Comparison of ENCODE assay signal across 23 cellular contexts in the genomic region with DNA sequence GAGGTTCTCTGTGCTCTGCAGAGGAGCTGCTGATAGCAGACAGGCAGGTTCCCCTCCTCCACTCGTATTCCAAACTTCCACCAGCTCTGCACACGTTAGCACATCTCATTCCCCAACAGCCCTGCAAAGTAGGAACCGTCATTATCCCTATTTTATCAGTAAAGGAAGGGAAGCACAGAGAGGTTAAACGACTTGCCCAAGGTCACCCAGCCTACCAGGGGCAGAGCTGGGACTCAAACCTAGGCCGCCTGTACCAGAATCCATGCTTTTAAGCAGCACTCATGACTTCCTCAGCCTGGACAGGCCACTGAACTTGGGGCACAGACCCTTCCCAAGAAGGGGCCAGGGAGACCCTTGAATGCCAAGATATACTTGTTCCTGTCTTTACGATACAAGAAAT.
A peak's percentile ranks its signal among the peaks of the same experiment; 100 is the strongest.
DNase-seq lines count a peak whose midpoint lies in the region; ATAC-seq, FAIRE-seq and TF ChIP-seq lines count a peak whose summit lies in the region.
"Had no signal": no experiment of that assay in that cellular context is flagged by ENCODE, and none has a peak within 500 bp of the region (broad histone marks: within the 10 kb centered on the region; RNA-seq: fewer than 3 reads in every experiment).

No MANE protein-coding gene starts in this region.

- CTCF ChIA-PET in HepG2 (lab: Yijun Ruan, JAX; ENCODE audit: low intra/inter-chr PET ratio, low total read pairs), result no interaction called here

- TF ChIP-seq EP300 in HepG2 (IDR thresholded peaks at IDR 0.05; ENCODE audit: low read depth in 2 of 2, low read length in 2 of 2) (no peak), HepG2 (CRISPR knock-in tag; IDR thresholded peaks at IDR 0.05; ENCODE audit: borderline replicate concordance) (no peak)

- no peak for FAIRE-seq in HepG2 (lab: Jason Lieb, UNC)
- FAIRE-seq: A549, GM12891, GM18507, H54 had no signal

- H3K9ac ChIP-seq in HepG2 (ENCODE audit: insufficient read depth, low read depth, low read length), result no peak overlapping the region
- H3K9ac ChIP-seq: BLaER1 treated with 17β-estradiol and CSF1 and Interleukin-3, amounts not matched to agents 10 nM and 100 nM had no signal

- no peak for TF ChIP-seq RAD21 in HepG2 (CRISPR knock-in tag; IDR thresholded peaks at IDR 0.05)

- WGBS in HepG2 (ENCODE audit: low lambda C conversion rate), result 20% methylated on average over 6 of the region's 6 CpGs
- 72% methylated on average over 4 of the region's 6 CpGs for WGBS in right lobe of liver (ENCODE audit: insufficient coverage, low coverage, low lambda C conversion rate, missing lambda C conversion rate)

- no peaks in the 10 kb centered on the region for H3K79me2 ChIP-seq in HepG2 (ENCODE audit: insufficient read depth, low read length)

- no peak overlapping the region for H2AFZ ChIP-seq in HepG2 (ENCODE audit: low read length)

- intact Hi-C loops in HepG2 (cut with micrococcal nuclease; ENCODE audit: unreplicated experiment), result no loop called here
- intact Hi-C loops in right lobe of liver (cut with DNase I), result no loop called here
- intact Hi-C loops in upper lobe of right lung (cut with DNase I), result no loop called here

- H3K4me1 ChIP-seq in HepG2 (ENCODE audit: insufficient read depth, low read length), result peaks cover 11% of the 10 kb centered on the region
- peaks cover 0 to 13% (median 6%) of the 10 kb centered on the region in 4 donors for H3K4me1 ChIP-seq in right lobe of liver
- H3K4me1 ChIP-seq in neutrophil (ENCODE audit: control insufficient read depth in 1 of 2, insufficient read depth in 1 of 2, low read depth in 1 of 2, low read length in 1 of 2), result peaks cover 78 to 81% of the 10 kb centered on the region in 2 experiments
- H3K4me1 ChIP-seq in upper lobe of right lung, result peaks cover 12% of the 10 kb centered on the region
- H3K4me1 ChIP-seq: A549, BE2C had no signal

- H3K27ac ChIP-seq in HepG2 (ENCODE audit: extremely low read length, insufficient read depth, low read length) (no peak overlapping the region), right lobe of liver (no peak overlapping the region), neutrophil (peak overlapping the region; percentile 97), upper lobe of right lung (peak overlapping the region; percentile 24)
- H3K27ac ChIP-seq: A549 had no signal

- no TSS peak for BruUV-seq in HepG2 (replicated peaks; lab: Mats Ljungman, UMichigan)

- H3K4me3 ChIP-seq in HepG2 (replicated peaks in 1 of 3; ENCODE audit: insufficient read depth in 1 of 3, low read depth in 2 of 3, low read length in 3 of 3) (no peak overlapping the region), right lobe of liver (no peak overlapping the region), neutrophil (ENCODE audit: low read depth in 1 of 2, low read length in 1 of 2) (peak overlapping the region in 1 of 2 experiments; percentile 42), upper lobe of right lung (no peak overlapping the region)
- H3K4me3 ChIP-seq: A549; BLaER1 treated with 17β-estradiol and CSF1 and Interleukin-3, amounts not matched to agents 10 nM and 100 nM; HAP-1 had no signal

- H3K36me3 ChIP-seq in HepG2 (replicated peaks in 1 of 2; ENCODE audit: control insufficient read depth in 1 of 2, insufficient read depth in 2 of 2, low read length in 2 of 2) (no peaks in the 10 kb centered on the region), right lobe of liver (no peaks in the 10 kb centered on the region), neutrophil (peaks cover 49% of the 10 kb centered on the region), upper lobe of right lung (peaks cover 12% of the 10 kb centered on the region)
- H3K36me3 ChIP-seq: BE2C, HAP-1 had no signal

- H3K27me3 ChIP-seq in HepG2 (ENCODE audit: control insufficient read depth in 1 of 2, insufficient read depth in 2 of 2, low read length in 2 of 2) (peaks cover 7 to 24% of the 10 kb centered on the region in 2 experiments), right lobe of liver (no peaks in the 10 kb centered on the region), neutrophil (no peaks in the 10 kb centered on the region), upper lobe of right lung (no peaks in the 10 kb centered on the region)
- H3K27me3 ChIP-seq: BE2C; BLaER1 treated with 17β-estradiol and CSF1 and Interleukin-3, amounts not matched to agents 10 nM and 100 nM had no signal

- no peak overlapping the region for H3K4me2 ChIP-seq in HepG2 (ENCODE audit: low read depth, low read length)
- H3K4me2 ChIP-seq: A549 had no signal

- TF ChIP-seq POLR2A in HepG2 (IDR thresholded peaks at IDR 0.05; ENCODE audit: insufficient read depth in 1 of 2, low read depth in 2 of 2, low read length in 2 of 2) (no peak), right lobe of liver (IDR thresholded peaks at IDR 0.05) (no peak)

- DNase-seq in HepG2 (ENCODE audit: low spot score), result no peak
- DNase-seq in right lobe of liver, result no peak
- DNase-seq in upper lobe of right lung, result no peak
- no peak for DNase-seq in HuH-7.5 (ENCODE audit: low spot score)
- DNase-seq: 8988T; ACHN; AML-193; BE2C; Calu3; CD4-positive, alpha-beta memory T cell; COR-L47; DMS79 treated with DMSO at 0.1 percent for 48 hours; GF-D8; GOT3; HFFc6 had no signal

- no peak for TF ChIP-seq CTCF in HepG2 (CRISPR knock-in tag; IDR thresholded peaks at IDR 0.05)
- no peak for TF ChIP-seq CTCF in right lobe of liver (IDR thresholded peaks at IDR 0.05)
- TF ChIP-seq CTCF in neutrophil (IDR thresholded peaks at IDR 0.05), result no peak
- TF ChIP-seq CTCF in upper lobe of right lung (IDR thresholded peaks at IDR 0.05), result no peak

- POLR2A ChIA-PET in HepG2 (lab: Yijun Ruan, JAX), result no interaction called here

- no peaks in the 10 kb centered on the region for H4K20me1 ChIP-seq in HepG2 (ENCODE audit: insufficient read depth, low read length)
- H4K20me1 ChIP-seq: BLaER1 treated with 17β-estradiol and CSF1 and Interleukin-3, amounts not matched to agents 10 nM and 100 nM had no signal

- ATAC-seq in HepG2 (no peak), right lobe of liver (no peak), upper lobe of right lung (no peak), GM19397 (IDR thresholded peaks at IDR 0.05; ENCODE audit: unreplicated experiment) (no peak)
- ATAC-seq: A549 had no signal

- H3K9me3 ChIP-seq in HepG2 (ENCODE audit: low read length), result no peaks in the 10 kb centered on the region
- H3K9me3 ChIP-seq in right lobe of liver, result no peaks in the 10 kb centered on the region
- H3K9me3 ChIP-seq in neutrophil, result no peaks in the 10 kb centered on the region
- no peaks in the 10 kb centered on the region for H3K9me3 ChIP-seq in upper lobe of right lung
- H3K9me3 ChIP-seq: A549, BE2C, HAP-1 had no signal

- in situ Hi-C loops in HepG2 (cut with HindIII; ENCODE audit: extremely low pct_ligation_motif_present, low pct_unique_long_range_greater_than_20kb), result no loop called here

TF ChIP-seq in HepG2, 621 proteins besides CTCF, POLR2A, EP300 and RAD21:
- TF ChIP-seq MED13 (CRISPR knock-in tag; IDR thresholded peaks at IDR 0.05) (no peak), SIN3B (IDR thresholded peaks at IDR 0.05; ENCODE audit: low read length) (no peak), ZNF768 (CRISPR knock-in tag; IDR thresholded peaks at IDR 0.05) (peak; percentile 90), ZMYM3 (CRISPR knock-in tag; IDR thresholded peaks at IDR 0.05) (0 out of 2 replicates have a peak, but pooled peaks have one; percentile 19), ZFP37 (CRISPR knock-in tag; IDR thresholded peaks at IDR 0.05; ENCODE audit: borderline replicate concordance) (no peak), CCAR2 (optimal IDR thresholded peaks at IDR 0.05; ENCODE audit: low read depth, low read length) (no peak), HNRNPK (IDR thresholded peaks at IDR 0.05; ENCODE audit: low read depth, low read length, poor library complexity, severe bottlenecking) (no peak), ZEB1 (IDR thresholded peaks at IDR 0.05; ENCODE audit: insufficient replicate concordance, low read depth) (no peak)
- TF ChIP-seq, protein P1, sequence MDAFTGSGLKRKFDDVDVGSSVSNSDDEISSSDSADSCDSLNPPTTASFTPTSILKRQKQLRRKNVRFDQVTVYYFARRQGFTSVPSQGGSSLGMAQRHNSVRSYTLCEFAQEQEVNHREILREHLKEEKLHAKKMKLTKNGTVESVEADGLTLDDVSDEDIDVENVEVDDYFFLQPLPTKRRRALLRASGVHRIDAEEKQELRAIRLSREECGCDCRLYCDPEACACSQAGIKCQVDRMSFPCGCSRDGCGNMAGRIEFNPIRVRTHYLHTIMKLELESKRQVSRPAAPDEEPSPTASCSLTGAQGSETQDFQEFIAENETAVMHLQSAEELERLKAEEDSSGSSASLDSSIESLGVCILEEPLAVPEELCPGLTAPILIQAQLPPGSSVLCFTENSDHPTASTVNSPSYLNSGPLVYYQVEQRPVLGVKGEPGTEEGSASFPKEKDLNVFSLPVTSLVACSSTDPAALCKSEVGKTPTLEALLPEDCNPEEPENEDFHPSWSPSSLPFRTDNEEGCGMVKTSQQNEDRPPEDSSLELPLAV (CRISPR knock-in tag; conservative IDR thresholded peaks at IDR 0.05; ENCODE audit: low read depth), result no peak
- TF ChIP-seq, protein P2, sequence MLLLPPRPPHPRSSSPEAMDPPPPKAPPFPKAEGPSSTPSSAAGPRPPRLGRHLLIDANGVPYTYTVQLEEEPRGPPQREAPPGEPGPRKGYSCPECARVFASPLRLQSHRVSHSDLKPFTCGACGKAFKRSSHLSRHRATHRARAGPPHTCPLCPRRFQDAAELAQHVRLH (CRISPR knock-in tag; IDR thresholded peaks at IDR 0.05; ENCODE audit: borderline replicate concordance, low read depth), result no peak
- TF ChIP-seq, protein P3, sequence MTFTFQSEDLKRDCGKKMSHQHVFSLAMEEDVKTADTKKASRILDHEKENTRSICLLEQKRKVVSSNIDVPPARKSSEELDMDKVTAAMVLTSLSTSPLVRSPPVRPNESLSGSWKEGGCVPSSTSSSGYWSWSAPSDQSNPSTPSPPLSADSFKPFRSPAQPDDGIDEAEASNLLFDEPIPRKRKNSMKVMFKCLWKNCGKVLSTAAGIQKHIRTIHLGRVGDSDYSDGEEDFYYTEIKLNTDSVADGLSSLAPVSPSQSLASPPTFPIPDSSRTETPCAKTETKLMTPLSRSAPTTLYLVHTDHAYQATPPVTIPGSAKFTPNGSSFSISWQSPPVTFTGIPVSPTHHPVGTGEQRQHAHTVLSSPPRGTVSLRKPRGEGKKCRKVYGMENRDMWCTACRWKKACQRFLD (CRISPR knock-in tag; IDR thresholded peaks at IDR 0.05; ENCODE audit: borderline replicate concordance), result no peak

Comparison
In these comparisons a context has a peak if more than half of its experiments do, and no peak if none do; other contexts are left out.
1. H3K27ac ChIP-seq: peak in neutrophil (single experiment) and upper lobe of right lung (single experiment); none in HepG2 (single experiment) and right lobe of liver (0 of 3).